ENCODE assay signal across 1 cellular context in the genomic region with DNA sequence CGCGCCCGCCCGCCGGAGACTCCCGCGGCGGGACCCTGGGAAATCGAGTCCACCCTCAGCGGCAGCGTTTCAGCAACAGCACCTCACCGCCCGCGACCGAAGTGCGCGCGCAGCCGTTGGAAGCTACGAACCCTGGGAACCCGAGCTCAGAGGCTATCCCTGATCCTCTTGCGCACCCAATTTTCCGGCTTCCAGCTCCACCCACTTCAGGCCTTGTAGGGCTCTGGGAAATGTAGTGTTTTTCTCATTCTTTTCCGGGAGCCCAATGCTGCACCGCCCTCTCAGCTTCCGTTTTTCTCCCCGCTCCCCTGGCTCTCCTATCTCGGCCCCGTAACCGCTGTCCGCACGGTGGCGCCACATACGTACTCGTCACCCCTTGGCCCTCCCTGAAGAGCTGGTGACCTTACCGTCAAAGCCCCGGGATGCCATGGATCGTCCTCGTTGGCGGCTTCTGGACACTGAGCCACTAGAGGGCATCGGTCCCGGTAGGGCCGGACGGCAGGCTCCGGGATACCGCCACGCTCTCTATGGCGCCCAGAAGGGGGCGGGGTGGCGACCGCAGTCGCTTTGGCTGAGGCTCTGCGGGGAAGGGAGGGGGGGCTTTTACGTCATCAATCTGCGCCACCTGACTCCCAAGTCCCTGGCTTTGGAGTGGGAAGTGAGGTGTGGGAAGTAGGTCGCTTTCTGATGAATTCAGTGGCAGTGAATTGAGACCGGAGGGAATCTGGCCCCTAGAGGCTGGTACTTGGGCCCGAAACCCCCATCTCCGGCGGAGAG.
TF ChIP-seq lines count a peak whose summit lies in the region.

A gene (plus strand): TSS at position 687 of the 777 bp plus-strand sequence. CDS start 3,948 bp downstream, outside the sequence.
A gene (minus strand): TSS at position 102 of the 777 bp plus-strand sequence. CDS start 225 bp downstream, outside the sequence.

TF ChIP-seq in A549, 52 proteins besides CTCF, POLR2A, EP300 and RAD21 (continued from another document):
- TF ChIP-seq, protein P1, sequence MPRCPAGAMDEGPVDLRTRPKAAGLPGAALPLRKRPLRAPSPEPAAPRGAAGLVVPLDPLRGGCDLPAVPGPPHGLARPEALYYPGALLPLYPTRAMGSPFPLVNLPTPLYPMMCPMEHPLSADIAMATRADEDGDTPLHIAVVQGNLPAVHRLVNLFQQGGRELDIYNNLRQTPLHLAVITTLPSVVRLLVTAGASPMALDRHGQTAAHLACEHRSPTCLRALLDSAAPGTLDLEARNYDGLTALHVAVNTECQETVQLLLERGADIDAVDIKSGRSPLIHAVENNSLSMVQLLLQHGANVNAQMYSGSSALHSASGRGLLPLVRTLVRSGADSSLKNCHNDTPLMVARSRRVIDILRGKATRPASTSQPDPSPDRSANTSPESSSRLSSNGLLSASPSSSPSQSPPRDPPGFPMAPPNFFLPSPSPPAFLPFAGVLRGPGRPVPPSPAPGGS (IDR thresholded peaks at IDR 0.05): peak; percentile 70; the same call in 2 of the 3 replicates
- TF ChIP-seq FOXS1 (CRISPR knock-in tag; IDR thresholded peaks at IDR 0.05) (no peak), SMC3 (IDR thresholded peaks at IDR 0.05) (peak; percentile 75), ZC3H11A (IDR thresholded peaks at IDR 0.05) (no peak), TFCP2L1 (CRISPR knock-in tag; IDR thresholded peaks at IDR 0.05) (no peak), ZFP36 (IDR thresholded peaks at IDR 0.05; ENCODE audit: borderline replicate concordance, partially characterized antibody) (no peak), RNF2 (IDR thresholded peaks at IDR 0.05; ENCODE audit: borderline replicate concordance, low read depth) (no peak), CBX2 (IDR thresholded peaks at IDR 0.05; ENCODE audit: borderline replicate concordance, low read depth) (no peak), HOXA7 (CRISPR knock-in tag; IDR thresholded peaks at IDR 0.05) (no peak), JUN (IDR thresholded peaks at IDR 0.05) (peak; percentile 72 to 89; a peak in 4 of 5 replicates), MAZ (IDR thresholded peaks at IDR 0.05; ENCODE audit: borderline replicate concordance, low read depth, low read length) (peak; percentile 35; the same call in 1 of the 2 replicates), RFX5 (IDR thresholded peaks at IDR 0.05) (peak; percentile 46; the same call in 1 of the 2 replicates), NFE2L2 (conservative IDR thresholded peaks at IDR 0.05; ENCODE audit: low read length) (no peak), CEBPB (IDR thresholded peaks at IDR 0.05) (no peak), RCOR1 (IDR thresholded peaks at IDR 0.05; ENCODE audit: low read depth, low read length) (no peak), PHF8 (IDR thresholded peaks at IDR 0.05; ENCODE audit: borderline replicate concordance, low read depth) (peak; percentile 67), ESRRA (IDR thresholded peaks at IDR 0.05; ENCODE audit: borderline replicate concordance, low read length) (no peak), HOXB13 (CRISPR knock-in tag; IDR thresholded peaks at IDR 0.05; ENCODE audit: low read depth) (no peak), ZSCAN20 (CRISPR knock-in tag; IDR thresholded peaks at IDR 0.05) (no peak), POLR2AphosphoS2 (conservative IDR thresholded peaks at IDR 0.05; ENCODE audit: low read length) (no peak), MYC (IDR thresholded peaks at IDR 0.05; ENCODE audit: borderline replicate concordance, low read length) (peak; percentile 72), SREBF2 (IDR thresholded peaks at IDR 0.05) (no peak), TP53 (CRISPR knock-in tag; IDR thresholded peaks at IDR 0.05) (no peak)
- TF ChIP-seq, protein P2, sequence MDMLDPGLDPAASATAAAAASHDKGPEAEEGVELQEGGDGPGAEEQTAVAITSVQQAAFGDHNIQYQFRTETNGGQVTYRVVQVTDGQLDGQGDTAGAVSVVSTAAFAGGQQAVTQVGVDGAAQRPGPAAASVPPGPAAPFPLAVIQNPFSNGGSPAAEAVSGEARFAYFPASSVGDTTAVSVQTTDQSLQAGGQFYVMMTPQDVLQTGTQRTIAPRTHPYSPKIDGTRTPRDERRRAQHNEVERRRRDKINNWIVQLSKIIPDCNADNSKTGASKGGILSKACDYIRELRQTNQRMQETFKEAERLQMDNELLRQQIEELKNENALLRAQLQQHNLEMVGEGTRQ (IDR thresholded peaks at IDR 0.05): peak; percentile 43
- TF ChIP-seq, protein P3, sequence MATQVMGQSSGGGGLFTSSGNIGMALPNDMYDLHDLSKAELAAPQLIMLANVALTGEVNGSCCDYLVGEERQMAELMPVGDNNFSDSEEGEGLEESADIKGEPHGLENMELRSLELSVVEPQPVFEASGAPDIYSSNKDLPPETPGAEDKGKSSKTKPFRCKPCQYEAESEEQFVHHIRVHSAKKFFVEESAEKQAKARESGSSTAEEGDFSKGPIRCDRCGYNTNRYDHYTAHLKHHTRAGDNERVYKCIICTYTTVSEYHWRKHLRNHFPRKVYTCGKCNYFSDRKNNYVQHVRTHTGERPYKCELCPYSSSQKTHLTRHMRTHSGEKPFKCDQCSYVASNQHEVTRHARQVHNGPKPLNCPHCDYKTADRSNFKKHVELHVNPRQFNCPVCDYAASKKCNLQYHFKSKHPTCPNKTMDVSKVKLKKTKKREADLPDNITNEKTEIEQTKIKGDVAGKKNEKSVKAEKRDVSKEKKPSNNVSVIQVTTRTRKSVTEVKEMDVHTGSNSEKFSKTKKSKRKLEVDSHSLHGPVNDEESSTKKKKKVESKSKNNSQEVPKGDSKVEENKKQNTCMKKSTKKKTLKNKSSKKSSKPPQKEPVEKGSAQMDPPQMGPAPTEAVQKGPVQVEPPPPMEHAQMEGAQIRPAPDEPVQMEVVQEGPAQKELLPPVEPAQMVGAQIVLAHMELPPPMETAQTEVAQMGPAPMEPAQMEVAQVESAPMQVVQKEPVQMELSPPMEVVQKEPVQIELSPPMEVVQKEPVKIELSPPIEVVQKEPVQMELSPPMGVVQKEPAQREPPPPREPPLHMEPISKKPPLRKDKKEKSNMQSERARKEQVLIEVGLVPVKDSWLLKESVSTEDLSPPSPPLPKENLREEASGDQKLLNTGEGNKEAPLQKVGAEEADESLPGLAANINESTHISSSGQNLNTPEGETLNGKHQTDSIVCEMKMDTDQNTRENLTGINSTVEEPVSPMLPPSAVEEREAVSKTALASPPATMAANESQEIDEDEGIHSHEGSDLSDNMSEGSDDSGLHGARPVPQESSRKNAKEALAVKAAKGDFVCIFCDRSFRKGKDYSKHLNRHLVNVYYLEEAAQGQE (IDR thresholded peaks at IDR 0.05): 0 out of 2 replicates have a peak, but pooled peaks have one; percentile 12
- TF ChIP-seq, protein P4, sequence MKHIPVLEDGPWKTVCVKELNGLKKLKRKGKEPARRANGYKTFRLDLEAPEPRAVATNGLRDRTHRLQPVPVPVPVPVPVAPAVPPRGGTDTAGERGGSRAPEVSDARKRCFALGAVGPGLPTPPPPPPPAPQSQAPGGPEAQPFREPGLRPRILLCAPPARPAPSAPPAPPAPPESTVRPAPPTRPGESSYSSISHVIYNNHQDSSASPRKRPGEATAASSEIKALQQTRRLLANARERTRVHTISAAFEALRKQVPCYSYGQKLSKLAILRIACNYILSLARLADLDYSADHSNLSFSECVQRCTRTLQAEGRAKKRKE (CRISPR knock-in tag; IDR thresholded peaks at IDR 0.05; ENCODE audit: low read depth): no peak
- TF ChIP-seq, protein P5, sequence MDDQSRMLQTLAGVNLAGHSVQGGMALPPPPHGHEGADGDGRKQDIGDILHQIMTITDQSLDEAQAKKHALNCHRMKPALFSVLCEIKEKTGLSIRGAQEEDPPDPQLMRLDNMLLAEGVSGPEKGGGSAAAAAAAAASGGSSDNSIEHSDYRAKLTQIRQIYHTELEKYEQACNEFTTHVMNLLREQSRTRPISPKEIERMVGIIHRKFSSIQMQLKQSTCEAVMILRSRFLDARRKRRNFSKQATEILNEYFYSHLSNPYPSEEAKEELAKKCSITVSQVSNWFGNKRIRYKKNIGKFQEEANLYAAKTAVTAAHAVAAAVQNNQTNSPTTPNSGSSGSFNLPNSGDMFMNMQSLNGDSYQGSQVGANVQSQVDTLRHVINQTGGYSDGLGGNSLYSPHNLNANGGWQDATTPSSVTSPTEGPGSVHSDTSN (IDR thresholded peaks at IDR 0.05): no peak
